ENCODE assay signal across 13 cellular contexts in genomic region chr11:82174610-82175009, GRCh38.
DNase-seq lines count a peak whose midpoint lies in the region; ATAC-seq and TF ChIP-seq lines count a peak whose summit lies in the region.
"Had no signal": no experiment of that assay in that cellular context is flagged by ENCODE, and none has a peak within 500 bp of the region (broad histone marks: within the 10 kb centered on the region; RNA-seq: fewer than 3 reads in every experiment).

No MANE protein-coding gene starts in this region.

- no peak overlapping the region for H3K4me2 ChIP-seq in mesendoderm (ENCODE audit: low read length)

- no peak overlapping the region for H3K9ac ChIP-seq in mesendoderm (ENCODE audit: low read length)

- no peaks in the 10 kb centered on the region for H3K36me3 Mint-ChIP-seq in activated naive CD4-positive, alpha-beta T cell treated with anti-CD3 and anti-CD28 coated beads for 36 hours (ENCODE audit: low read depth)

- H3K23ac ChIP-seq in mesendoderm (ENCODE audit: low read length): no peak overlapping the region

- no peak overlapping the region for H3K27ac ChIP-seq in VCaP
- H3K27ac ChIP-seq in mesendoderm (ENCODE audit: low read depth, low read length): no peak overlapping the region
- H3K27ac ChIP-seq: cardiac muscle cell had no signal

- DNase-seq in mesendoderm (peak; percentile 51), NCI-H345 treated with DMSO at 0.1 percent for 48 hours (lab: John Stamatoyannopoulos, UW; ENCODE audit: unreplicated experiment) (no peak), NOMO-1 treated with DMSO at 0.1 percent for 48 hours (lab: John Stamatoyannopoulos, UW; ENCODE audit: unreplicated experiment) (no peak)
- DNase-seq in activated naive CD4-positive, alpha-beta T cell treated with anti-CD3 and anti-CD28 coated beads for 36 hours: no peak
- DNase-seq: DMS79 treated with DMSO at 0.1 percent for 48 hours, midbrain, NCI-H2171 treated with DMSO at 0.1 percent for 48 hours, right cardiac atrium had no signal

- H3K9me3 Mint-ChIP-seq in activated naive CD4-positive, alpha-beta T cell treated with anti-CD3 and anti-CD28 coated beads for 36 hours: no peaks in the 10 kb centered on the region

- H3K79me1 ChIP-seq in mesendoderm (ENCODE audit: low read length): no peaks in the 10 kb centered on the region

- CTCF ChIA-PET in activated naive CD4-positive, alpha-beta T cell treated with anti-CD3 and anti-CD28 coated beads for 36 hours (lab: Charles Lee): no interaction called here

- TF ChIP-seq CTCF in VCaP (conservative IDR thresholded peaks at IDR 0.05): peak; percentile 23; the same call in 1 of the 2 replicates

- no peaks in the 10 kb centered on the region for H3K79me2 ChIP-seq in mesendoderm (ENCODE audit: control insufficient read depth, insufficient read depth, low read length)

- H2BK120ac ChIP-seq in mesendoderm (ENCODE audit: low read depth, low read length): no peak overlapping the region

- no peak overlapping the region for H2BK5ac ChIP-seq in mesendoderm (ENCODE audit: low read length)

- WGBS in mesendoderm (ENCODE audit: extremely low coverage, insufficient coverage, low lambda C conversion rate): no CpG with 5 or more reads among the region's 2 CpGs

- H3K4me1 ChIP-seq in mesendoderm (ENCODE audit: control insufficient read depth, low read depth, low read length): no peaks in the 10 kb centered on the region

- H2AK5ac ChIP-seq in mesendoderm (ENCODE audit: low read length): no peak overlapping the region

- no peak overlapping the region for H3K4me3 Mint-ChIP-seq in activated naive CD4-positive, alpha-beta T cell treated with anti-CD3 and anti-CD28 coated beads for 36 hours

- no peak overlapping the region for H3K4me3 ChIP-seq in mesendoderm (ENCODE audit: low read length)
- H3K4me3 ChIP-seq: cardiac muscle cell had no signal

- peaks cover 3% of the 10 kb centered on the region for H3K27me3 Mint-ChIP-seq in activated naive CD4-positive, alpha-beta T cell treated with anti-CD3 and anti-CD28 coated beads for 36 hours (ENCODE audit: low read depth)

- H4K8ac ChIP-seq in mesendoderm (ENCODE audit: low read depth, low read length): no peak overlapping the region

- intact Hi-C loops in activated naive CD4-positive, alpha-beta T cell treated with anti-CD3 and anti-CD28 coated beads for 36 hours (cut with micrococcal nuclease): no loop called here

- ATAC-seq in GM18861 (IDR thresholded peaks at IDR 0.05; ENCODE audit: unreplicated experiment) (peak; percentile 51), HG03520 (IDR thresholded peaks at IDR 0.05; ENCODE audit: unreplicated experiment) (peak; percentile 56), GM21737 (IDR thresholded peaks at IDR 0.05; ENCODE audit: unreplicated experiment) (no peak)
- ATAC-seq: right cardiac atrium had no signal

- H3K36me3 ChIP-seq in mesendoderm (ENCODE audit: control insufficient read depth, insufficient read depth, low read length): no peaks in the 10 kb centered on the region
- H3K36me3 ChIP-seq: cardiac muscle cell had no signal

- H3K27me3 ChIP-seq in mesendoderm (ENCODE audit: insufficient read depth, low read length, poor library complexity): no peaks in the 10 kb centered on the region
- H3K27me3 ChIP-seq: cardiac muscle cell had no signal

- H3K4ac ChIP-seq in mesendoderm (ENCODE audit: low read depth, low read length): no peak overlapping the region

- no peak overlapping the region for H3K56ac ChIP-seq in mesendoderm (ENCODE audit: low read length)

- H3K4me1 Mint-ChIP-seq in activated naive CD4-positive, alpha-beta T cell treated with anti-CD3 and anti-CD28 coated beads for 36 hours (ENCODE audit: low read depth): no peaks in the 10 kb centered on the region

- H2BK15ac ChIP-seq in mesendoderm (replicated peaks; ENCODE audit: low read depth): no peak overlapping the region

- no peak overlapping the region for H4K5ac ChIP-seq in mesendoderm (ENCODE audit: low read length)

- no peak overlapping the region for H3K27ac Mint-ChIP-seq in activated naive CD4-positive, alpha-beta T cell treated with anti-CD3 and anti-CD28 coated beads for 36 hours

- H3K18ac ChIP-seq in mesendoderm (ENCODE audit: low read length): no peak overlapping the region
